ENCODE assay signal across 19 cellular contexts in genomic region chr16:50567651-50568050, GRCh38. TPM values are rescaled to one million over a fixed set of nuclear protein-coding genes. Genes with fewer than 3 reads are reported as not detected.
DNase-seq lines count a peak whose midpoint lies in the region; ATAC-seq and TF ChIP-seq lines count a peak whose summit lies in the region.
"Had no signal": no experiment of that assay in that cellular context is flagged by ENCODE, and none has a peak within 500 bp of the region (broad histone marks: within the 10 kb centered on the region; RNA-seq: fewer than 3 reads in every experiment).

No MANE protein-coding gene starts in this region.

- H3K9me3 Mint-ChIP-seq in brain (no peaks in the 10 kb centered on the region), nephron (no peaks in the 10 kb centered on the region)
- H3K9me3 Mint-ChIP-seq: IgD-negative memory B cell had no signal

- H3K27me3 Mint-ChIP-seq in brain (peaks cover 2% of the 10 kb centered on the region), nephron (ENCODE audit: low read depth) (peaks cover 9% of the 10 kb centered on the region)
- H3K27me3 Mint-ChIP-seq: IgD-negative memory B cell had no signal

- ATAC-seq in GM19035 (IDR thresholded peaks at IDR 0.05; ENCODE audit: unreplicated experiment) (peak; percentile 28), HG02610 (IDR thresholded peaks at IDR 0.05; ENCODE audit: unreplicated experiment) (no peak)

- H3K27ac Mint-ChIP-seq in brain (peak overlapping the region in 3 of 5 experiments; percentile 22 to 61 (median 42)), nephron (peak overlapping the region; percentile 81 to 96 (median 83))

- peaks cover 25% of the 10 kb centered on the region for H3K4me1 Mint-ChIP-seq in brain
- peaks cover 58% of the 10 kb centered on the region for H3K4me1 Mint-ChIP-seq in nephron

- peaks cover 6 to 39% (median 11%) of the 10 kb centered on the region in 3 donors for H3K36me3 ChIP-seq in tibial artery
- H3K36me3 ChIP-seq: SJSA1 had no signal

- H3K36me3 Mint-ChIP-seq in brain (no peaks in the 10 kb centered on the region), nephron (ENCODE audit: low read depth) (peaks cover 18% of the 10 kb centered on the region)
- H3K36me3 Mint-ChIP-seq: IgD-negative memory B cell had no signal

- peaks cover 0 to 80% (median 29%) of the 10 kb centered on the region in 4 donors for H3K4me1 ChIP-seq in tibial artery
- H3K4me1 ChIP-seq: SJSA1 had no signal

- no peaks in the 10 kb centered on the region for H3K9me3 ChIP-seq in tibial artery

- no peak overlapping the region for H3K4me3 ChIP-seq in tibial artery
- H3K4me3 ChIP-seq: SJSA1 had no signal

- DNase-seq in tibial artery (no peak), NCI-H1048 (lab: John Stamatoyannopoulos, UW) (no peak)
- DNase-seq in stimulated activated CD4-positive, alpha-beta T cell treated with anti-CD3 and anti-CD28 coated beads, Interleukin-2, amount 100 ng/mL, for 24 hours: no peak
- DNase-seq: AML-193, COR-L47, EL, HCEC 1CT, Kasumi-1, MM.1S, NCI-H1930, NCI-H2171 treated with DMSO at 0.1 percent for 48 hours, NCI-H446 treated with DMSO at 0.1 percent for 48 hours, RPMI8226 had no signal

- intact Hi-C loops in tibial artery (cut with DNase I; ENCODE audit: low total_unique reads): no loop called here

- H3K27me3 ChIP-seq in tibial artery: no peaks in the 10 kb centered on the region
- H3K27me3 ChIP-seq: SJSA1 had no signal

- H3K27ac ChIP-seq in tibial artery: peak overlapping the region; percentile 74 to 75
- H3K27ac ChIP-seq: SJSA1 had no signal

- TF ChIP-seq CTCF in brain (conservative IDR thresholded peaks at IDR 0.05): no peak
- TF ChIP-seq CTCF in nephron (IDR thresholded peaks at IDR 0.05; ENCODE audit: unreplicated experiment in 3 of 3): no peak
- no peak for TF ChIP-seq CTCF in tibial artery (IDR thresholded peaks at IDR 0.05)

- H3K4me3 Mint-ChIP-seq in brain (no peak overlapping the region), nephron (peak overlapping the region; percentile 1 to 26 (median 5))

RNA-seq across cellular contexts. Expression of gene NKD1, which starts 19.5 kb away (rescaled TPM):
- polyA plus RNA-seq in brain (ENCODE audit: insufficient read depth, low read depth, low replicate concordance): 3.0 TPM
- polyA plus RNA-seq: IgD-negative memory B cell had no signal

Comparison
In these comparisons a context has a peak if more than half of its experiments do, and no peak if none do; other contexts are left out.
1. H3K4me3 Mint-ChIP-seq: peak in nephron (3 of 3); none in brain (0 of 5).